11 cellular contexts compared by ENCODE assay signal in the genomic region with DNA sequence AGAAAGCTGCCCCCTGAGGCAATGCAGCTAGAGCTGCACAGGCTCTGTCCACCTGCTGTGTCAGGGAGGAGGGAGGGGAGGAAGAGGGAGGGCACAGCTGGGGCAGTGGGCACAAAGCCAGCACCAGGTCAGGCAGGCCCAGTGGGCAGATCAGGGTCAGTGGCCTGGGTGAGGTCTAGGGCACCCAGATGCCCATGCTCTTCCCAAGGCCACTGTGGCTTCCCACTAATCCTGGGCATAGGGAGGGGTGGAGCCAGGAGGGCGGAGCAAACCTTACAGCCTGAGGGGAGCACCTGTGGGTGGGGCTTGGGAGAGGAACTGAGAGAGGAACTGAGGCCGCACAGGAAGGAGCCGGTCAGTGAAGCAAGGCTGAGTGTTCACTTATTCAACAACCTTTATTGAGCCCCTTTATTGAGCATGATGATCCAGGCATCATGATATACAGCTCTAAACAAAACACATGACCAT. TPM values are rescaled to one million over a fixed set of nuclear protein-coding genes. Genes with fewer than 3 reads are reported as not detected.
A peak's percentile ranks its signal among the peaks of the same experiment; 100 is the strongest.
DNase-seq lines count a peak whose midpoint lies in the region; ATAC-seq and TF ChIP-seq lines count a peak whose summit lies in the region.
"Had no signal": no experiment of that assay in that cellular context is flagged by ENCODE, and none has a peak within 500 bp of the region (broad histone marks: within the 10 kb centered on the region; RNA-seq: fewer than 3 reads in every experiment).

No MANE protein-coding gene starts in this region.

- H3K9ac ChIP-seq in SK-N-MC (ENCODE audit: insufficient read length), result no peak overlapping the region

- ATAC-seq in GM18498 (IDR thresholded peaks at IDR 0.05; ENCODE audit: unreplicated experiment) (peak; percentile 99), GM21367 (IDR thresholded peaks at IDR 0.05; ENCODE audit: unreplicated experiment) (peak; percentile 98), HG03135 (IDR thresholded peaks at IDR 0.05; ENCODE audit: unreplicated experiment) (peak; percentile 94), omental fat pad (ENCODE audit: low FRiP score) (no peak)

- H3K27ac ChIP-seq in SK-N-MC, result peak overlapping the region; percentile 66; the same call in 1 of the 2 replicates

- no peak overlapping the region for H3K4me3 ChIP-seq in SK-N-MC

- H3K36me3 ChIP-seq in SK-N-MC (ENCODE audit: insufficient read depth, low read length), result no peaks in the 10 kb centered on the region

- no peaks in the 10 kb centered on the region for H3K9me3 ChIP-seq in SK-N-MC (ENCODE audit: low read depth, low read length)

- no peak for TF ChIP-seq CTCF in omental fat pad (IDR thresholded peaks at IDR 0.05)

- DNase-seq in SK-N-MC (ENCODE audit: low read depth, low spot score) (no peak), dermis blood vessel endothelial cell (no peak), NCI-H345 (lab: John Stamatoyannopoulos, UW) (no peak), omental fat pad (ENCODE audit: low spot score) (no peak), C1 segment of cervical spinal cord (lab: John Stamatoyannopoulos, UW) (no peak)
- DNase-seq: DND-41, kidney glomerular epithelial cell had no signal

RNA-seq across cellular contexts. Expression of a gene that starts 55.1 kb away (rescaled TPM):
- total RNA-seq in dermis blood vessel endothelial cell (not detected in 2 replicates), omental fat pad (10 to 100 TPM in 1 of 4 donors, under 1 TPM in 1, not detected in 2; 0.46 to 15.5 TPM)
- total RNA-seq: dermis microvascular lymphatic vessel endothelial cell had no signal
